9 cellular contexts compared by ENCODE assay signal in genomic region chr6:132161283-132161682, GRCh38.
DNase-seq lines count a peak whose midpoint lies in the region; ATAC-seq, FAIRE-seq and TF ChIP-seq lines count a peak whose summit lies in the region.
"Had no signal": no experiment of that assay in that cellular context is flagged by ENCODE, and none has a peak within 500 bp of the region (broad histone marks: within the 10 kb centered on the region; RNA-seq: fewer than 3 reads in every experiment).

No MANE protein-coding gene starts in this region.

- TF ChIP-seq POLR2A in GM12892 (IDR thresholded peaks at IDR 0.05; ENCODE audit: low read depth, low read length): no peak

- H3K4me1 Mint-ChIP-seq in mesothelial cell of epicardium: no peaks in the 10 kb centered on the region

- H3K27ac Mint-ChIP-seq in mesothelial cell of epicardium: no peak overlapping the region

- FAIRE-seq in GM12892 (lab: Jason Lieb, UNC): no peak
- FAIRE-seq: TTC549 had no signal

- DNase-seq in Right ventricle myocardium inferior (ENCODE audit: missing footprints) (no peak), cardiac septum (ENCODE audit: low spot score) (no peak), astrocyte of the hippocampus (ENCODE audit: low read depth, low spot score) (peak; percentile 68), kidney glomerular epithelial cell (lab: John Stamatoyannopoulos, UW) (peak; percentile 69), amniotic stem cell (lab: John Stamatoyannopoulos, UW) (no peak), mesothelial cell of epicardium (ENCODE audit: low spot score in 2 of 2, unreplicated experiment in 2 of 2) (no peak), GM12892 (ENCODE audit: insufficient read length) (no peak)

- peaks cover 14% of the 10 kb centered on the region for H3K9me3 Mint-ChIP-seq in mesothelial cell of epicardium

- no peak overlapping the region for H3K4me3 Mint-ChIP-seq in mesothelial cell of epicardium

- H3K36me3 Mint-ChIP-seq in mesothelial cell of epicardium: no peaks in the 10 kb centered on the region

- ATAC-seq in Right ventricle myocardium inferior: peak; percentile 63
- no peak for ATAC-seq in GM21786 (IDR thresholded peaks at IDR 0.05; ENCODE audit: unreplicated experiment)

- H3K27me3 Mint-ChIP-seq in mesothelial cell of epicardium (ENCODE audit: low read depth): peaks cover 1% of the 10 kb centered on the region

- intact Hi-C loops in Right ventricle myocardium inferior (cut with DNase I): loop anchor here (2.0 to 10.0 kb wide), 3 partner anchors 58 to 236 kb away; partner anchors contain the start of gene CCN2
- intact Hi-C loops in cardiac septum (cut with DNase I): loop anchor here (2.0 to 5.0 kb wide), 2 partner anchors 209 to 236 kb away; partner anchors contain the start of gene CCN2

- TF ChIP-seq CTCF in mesothelial cell of epicardium (IDR thresholded peaks at IDR 0.05; ENCODE audit: unreplicated experiment): no peak

Comparison
In these comparisons a context has a peak if more than half of its experiments do, and no peak if none do; other contexts are left out.
1. DNase-seq: peak in astrocyte of the hippocampus (single experiment) and kidney glomerular epithelial cell (single experiment); none in Right ventricle myocardium inferior (single experiment), cardiac septum (single experiment), amniotic stem cell (single experiment), mesothelial cell of epicardium (0 of 2) and GM12892 (single experiment).